1 cellular context compared by ENCODE assay signal in genomic region chr11:638616-639323, GRCh38.
TF ChIP-seq lines count a peak whose summit lies in the region.

No MANE protein-coding gene starts in this region.

TF ChIP-seq in GM23338, 12 proteins besides CTCF, POLR2A, EP300 and RAD21 (continued from another document):
- no peak for TF ChIP-seq ETS1 (IDR thresholded peaks at IDR 0.05)
